ENCODE assay signal across 5 cellular contexts in the genomic region with DNA sequence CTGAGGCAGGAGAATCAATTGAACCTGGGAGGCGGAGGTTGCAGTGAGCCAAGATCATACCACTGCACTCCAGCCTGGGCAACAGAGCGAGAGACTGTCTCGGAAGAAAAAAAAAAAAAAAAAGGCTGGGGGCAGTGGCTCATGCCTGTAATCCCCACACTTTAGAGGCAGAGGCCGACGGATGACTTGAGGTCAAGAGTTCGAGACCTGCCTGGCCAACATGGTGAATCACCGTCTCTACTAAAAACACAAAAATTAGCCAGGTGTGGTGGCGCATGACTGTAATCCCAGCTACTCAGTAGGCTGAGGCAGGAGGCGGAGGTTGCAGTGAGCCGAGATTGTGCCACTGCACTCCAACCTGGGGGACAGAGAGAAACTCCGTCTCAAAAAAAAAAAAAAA. TPM values are rescaled to one million over a fixed set of nuclear protein-coding genes. Genes with fewer than 3 reads are reported as not detected.
"Had no signal": no experiment of that assay in that cellular context is flagged by ENCODE, and none has a peak within 500 bp of the region (broad histone marks: within the 10 kb centered on the region; RNA-seq: fewer than 3 reads in every experiment).

No MANE protein-coding gene starts in this region.

RNA-seq across cellular contexts. Expression of a gene that starts 13.8 kb away (rescaled TPM):
- total RNA-seq: mesothelial cell of epicardium, myocyte, neural crest cell, osteocyte, pulmonary artery endothelial cell had no signal
